ENCODE assay signal across 9 cellular contexts in genomic region chr7:128380807-128381130, GRCh38. TPM values are rescaled to one million over a fixed set of nuclear protein-coding genes. Genes with fewer than 3 reads are reported as not detected.
"Had no signal": no experiment of that assay in that cellular context is flagged by ENCODE, and none has a peak within 500 bp of the region (broad histone marks: within the 10 kb centered on the region; RNA-seq: fewer than 3 reads in every experiment).

No MANE protein-coding gene starts in this region.

- DNase-seq: activated gamma-delta T cell; activated T-cell treated with anti-CD3 and anti-CD28 coated beads, Interleukin-2, amount 50 U/mL, for 4 hours; small intestine had no signal

- H3K27ac ChIP-seq: gastroesophageal sphincter, right atrium auricular region, tibial nerve had no signal

- H3K4me3 ChIP-seq: gastroesophageal sphincter, right atrium auricular region, tibial nerve had no signal

- H3K4me1 Mint-ChIP-seq: stimulated activated effector memory CD8-positive, alpha-beta T cell treated with anti-CD3 and anti-CD28 coated beads, Interleukin-12 subunit alpha, Interleukin-12 subunit beta, amount 100 ng/mL, for 72 hours had no signal

- H3K27me3 ChIP-seq: gastroesophageal sphincter, right atrium auricular region, tibial nerve had no signal

- H3K9me3 Mint-ChIP-seq: activated T-cell treated with anti-CD3 and anti-CD28 coated beads, Interleukin-2, amount 50 U/mL, for 4 hours; stimulated activated effector memory CD8-positive, alpha-beta T cell treated with anti-CD3 and anti-CD28 coated beads, Interleukin-12 subunit alpha, Interleukin-12 subunit beta, amount 100 ng/mL, for 72 hours; T-helper 2 cell treated with Interferon-gamma antibody and Interleukin-4, amounts not matched to agents 5 μg/mL and 100 μg/mL, for 36 hours had no signal

- H3K4me3 Mint-ChIP-seq: activated T-cell treated with anti-CD3 and anti-CD28 coated beads, Interleukin-2, amount 50 U/mL, for 4 hours; stimulated activated effector memory CD8-positive, alpha-beta T cell treated with anti-CD3 and anti-CD28 coated beads, Interleukin-12 subunit alpha, Interleukin-12 subunit beta, amount 100 ng/mL, for 72 hours; T-helper 2 cell treated with Interferon-gamma antibody and Interleukin-4, amounts not matched to agents 5 μg/mL and 100 μg/mL, for 36 hours had no signal

- H3K9me3 ChIP-seq: gastroesophageal sphincter, right atrium auricular region, tibial nerve had no signal

- H3K36me3 Mint-ChIP-seq: stimulated activated effector memory CD8-positive, alpha-beta T cell treated with anti-CD3 and anti-CD28 coated beads, Interleukin-12 subunit alpha, Interleukin-12 subunit beta, amount 100 ng/mL, for 72 hours had no signal

- H3K27ac Mint-ChIP-seq: T-helper 2 cell treated with Interferon-gamma antibody and Interleukin-4, amounts not matched to agents 5 μg/mL and 100 μg/mL, for 36 hours had no signal

- H3K36me3 ChIP-seq: gastroesophageal sphincter, right atrium auricular region, tibial nerve had no signal

- H3K4me1 ChIP-seq: gastroesophageal sphincter, tibial nerve had no signal

RNA-seq across cellular contexts. Expression of gene PRRT4, which starts 19.3 kb away (rescaled TPM):
- total RNA-seq: endothelial cell of umbilical vein had no signal
